In genomic region chr15:59894835-59895234, GRCh38 we compare ENCODE assay signal across 34 cellular contexts.
"Had no signal": no experiment of that assay in that cellular context is flagged by ENCODE, and none has a peak within 500 bp of the region (broad histone marks: within the 10 kb centered on the region; RNA-seq: fewer than 3 reads in every experiment).

No MANE protein-coding gene starts in this region.

- H3K4me1 Mint-ChIP-seq: activated CD4-positive, alpha-beta memory T cell treated with anti-CD3 and anti-CD28 coated beads, Interleukin-2, amount 10 ng/mL, durations not matched to agents 7 days and 5 days; activated CD4-positive, alpha-beta T cell treated with anti-CD3 and anti-CD28 coated beads, Interleukin-2, amount 10 ng/mL, durations not matched to agents 7 days and 5 days; activated naive CD4-positive, alpha-beta T cell treated with anti-CD3 and anti-CD28 coated beads, Interleukin-2, amount 10 ng/mL, durations not matched to agents 7 days and 5 days; activated naive CD8-positive, alpha-beta T cell treated with anti-CD3 and anti-CD28 coated beads, Interleukin-2, amount 10 ng/mL, durations not matched to agents 7 days and 5 days; T-helper 17 cell had no signal

- H3K27ac ChIP-seq: brain microvascular endothelial cell, epithelial cell of prostate, esophagus squamous epithelium, foreskin keratinocyte, gastrocnemius medialis, heart left ventricle, hepatocyte had no signal

- H3K4me1 ChIP-seq: esophagus squamous epithelium, foreskin keratinocyte, gastrocnemius medialis, heart left ventricle had no signal

- H3K9me3 Mint-ChIP-seq: activated CD4-positive, alpha-beta memory T cell treated with anti-CD3 and anti-CD28 coated beads, Interleukin-2, amount 10 ng/mL, durations not matched to agents 7 days and 5 days; activated naive CD4-positive, alpha-beta T cell treated with anti-CD3 and anti-CD28 coated beads, Interleukin-2, amount 10 ng/mL, durations not matched to agents 7 days and 5 days; activated naive CD4-positive, alpha-beta T cell treated with anti-CD3 and anti-CD28 coated beads, Interleukin-2, amount 50 U/mL, for 72 hours; activated naive CD8-positive, alpha-beta T cell treated with anti-CD3 and anti-CD28 coated beads, Interleukin-2, amount 10 ng/mL, durations not matched to agents 7 days and 5 days; activated T-cell treated with anti-CD3 and anti-CD28 coated beads, Interleukin-2, amount 50 U/mL, for 24 hours; activated T-cell treated with anti-CD3 and anti-CD28 coated beads, Interleukin-2, amount 50 U/mL, for 72 hours; effector memory CD8-positive, alpha-beta T cell; T-helper 2 cell treated with Interferon-gamma antibody and Interleukin-4, amounts not matched to agents 5 μg/mL and 100 μg/mL, for 36 hours had no signal

- H3K36me3 Mint-ChIP-seq: activated naive CD4-positive, alpha-beta T cell treated with anti-CD3 and anti-CD28 coated beads, Interleukin-2, amount 10 ng/mL, durations not matched to agents 7 days and 5 days; activated naive CD4-positive, alpha-beta T cell treated with anti-CD3 and anti-CD28 coated beads, Interleukin-2, amount 50 U/mL, for 72 hours; activated naive CD8-positive, alpha-beta T cell treated with anti-CD3 and anti-CD28 coated beads, Interleukin-2, amount 10 ng/mL, durations not matched to agents 7 days and 5 days; WTC11 had no signal

- H3K27me3 ChIP-seq: brain microvascular endothelial cell, gastrocnemius medialis had no signal

- H3K4me3 Mint-ChIP-seq: activated CD4-positive, alpha-beta memory T cell treated with anti-CD3 and anti-CD28 coated beads, Interleukin-2, amount 10 ng/mL, durations not matched to agents 7 days and 5 days; activated CD4-positive, alpha-beta T cell treated with anti-CD3 and anti-CD28 coated beads, Interleukin-2, amount 10 ng/mL, durations not matched to agents 7 days and 5 days; activated naive CD4-positive, alpha-beta T cell treated with anti-CD3 and anti-CD28 coated beads, Interleukin-2, amount 10 ng/mL, durations not matched to agents 7 days and 5 days; activated naive CD8-positive, alpha-beta T cell treated with anti-CD3 and anti-CD28 coated beads, Interleukin-2, amount 10 ng/mL, durations not matched to agents 7 days and 5 days; activated T-cell treated with anti-CD3 and anti-CD28 coated beads, Interleukin-2, amount 50 U/mL, for 24 hours; activated T-cell treated with anti-CD3 and anti-CD28 coated beads, Interleukin-2, amount 50 U/mL, for 72 hours; effector memory CD8-positive, alpha-beta T cell; T-helper 17 cell; T-helper 2 cell treated with Interferon-gamma antibody and Interleukin-4, amounts not matched to agents 5 μg/mL and 100 μg/mL, for 36 hours; WTC11 had no signal

- ATAC-seq: activated naive CD4-positive, alpha-beta T cell treated with anti-CD3 and anti-CD28 coated beads, Interleukin-2, amount 50 U/mL, for 72 hours; activated T-cell treated with anti-CD3 and anti-CD28 coated beads, Interleukin-2, amount 50 U/mL, for 72 hours; effector memory CD8-positive, alpha-beta T cell; foreskin keratinocyte; gastrocnemius medialis; heart left ventricle; T-helper 17 cell; WTC11 had no signal

- DNase-seq: activated CD4-positive, alpha-beta memory T cell treated with anti-CD3 and anti-CD28 coated beads, Interleukin-2, amount 10 ng/mL, durations not matched to agents 7 days and 5 days; activated CD4-positive, alpha-beta T cell treated with anti-CD3 and anti-CD28 coated beads for 1 hour; activated CD4-positive, alpha-beta T cell treated with anti-CD3 and anti-CD28 coated beads for 4 hours; activated CD4-positive, alpha-beta T cell treated with anti-CD3 and anti-CD28 coated beads, Interleukin-2, amount 10 ng/mL, durations not matched to agents 7 days and 5 days; activated CD4-positive, alpha-beta T cell treated with anti-CD3 and anti-CD28 coated beads, Interleukin-2, amount 50 U/mL, for 4 hours; activated CD8-positive, alpha-beta memory T cell treated with anti-CD3 and anti-CD28 coated beads, Interleukin-2, amount 50 U/mL, for 48 hours; activated gamma-delta T cell; activated naive CD4-positive, alpha-beta T cell; activated naive CD4-positive, alpha-beta T cell treated with anti-CD3 and anti-CD28 coated beads, Interleukin-2, amount 10 ng/mL, durations not matched to agents 7 days and 5 days; activated naive CD8-positive, alpha-beta T cell treated with anti-CD3 and anti-CD28 coated beads, Interleukin-2, amount 10 ng/mL, durations not matched to agents 7 days and 5 days; activated T-cell treated with anti-CD3 and anti-CD28 coated beads for 4 hours; activated T-cell treated with anti-CD3 and anti-CD28 coated beads, Interleukin-2, amount 50 U/mL, for 24 hours; activated T-cell treated with anti-CD3 and anti-CD28 coated beads, Interleukin-2, amount 50 U/mL, for 72 hours; amniotic stem cell; anterior cingulate cortex; brain microvascular endothelial cell; caudate nucleus; cortex of kidney; dermis blood vessel endothelial cell; effector CD4-positive, alpha-beta T cell; effector memory CD8-positive, alpha-beta T cell; esophagus squamous epithelium; foreskin keratinocyte; gastrocnemius medialis; glutamatergic neuron; heart left ventricle; T-helper 1 cell; T-helper 17 cell; T1000 had no signal

- H3K27ac Mint-ChIP-seq: activated CD4-positive, alpha-beta memory T cell treated with anti-CD3 and anti-CD28 coated beads, Interleukin-2, amount 10 ng/mL, durations not matched to agents 7 days and 5 days; activated CD4-positive, alpha-beta T cell treated with anti-CD3 and anti-CD28 coated beads, Interleukin-2, amount 10 ng/mL, durations not matched to agents 7 days and 5 days; activated naive CD4-positive, alpha-beta T cell treated with anti-CD3 and anti-CD28 coated beads, Interleukin-2, amount 10 ng/mL, durations not matched to agents 7 days and 5 days; activated naive CD4-positive, alpha-beta T cell treated with anti-CD3 and anti-CD28 coated beads, Interleukin-2, amount 50 U/mL, for 72 hours; activated naive CD8-positive, alpha-beta T cell treated with anti-CD3 and anti-CD28 coated beads, Interleukin-2, amount 10 ng/mL, durations not matched to agents 7 days and 5 days; activated T-cell treated with anti-CD3 and anti-CD28 coated beads, Interleukin-2, amount 50 U/mL, for 24 hours; activated T-cell treated with anti-CD3 and anti-CD28 coated beads, Interleukin-2, amount 50 U/mL, for 72 hours; effector memory CD8-positive, alpha-beta T cell; T-helper 17 cell; T-helper 2 cell treated with Interferon-gamma antibody and Interleukin-4, amounts not matched to agents 5 μg/mL and 100 μg/mL, for 36 hours; WTC11 had no signal

- H3K9me3 ChIP-seq: esophagus squamous epithelium, gastrocnemius medialis, heart left ventricle had no signal

- H3K4me3 ChIP-seq: esophagus squamous epithelium, gastrocnemius medialis, heart left ventricle, hepatocyte had no signal

- H3K36me3 ChIP-seq: brain microvascular endothelial cell, esophagus squamous epithelium, gastrocnemius medialis, heart left ventricle had no signal
